22 cellular contexts compared by ENCODE assay signal in genomic region chr1:15145327-15145726, GRCh38. TPM values are rescaled to one million over a fixed set of nuclear protein-coding genes. Genes with fewer than 3 reads are reported as not detected.
A peak's percentile ranks its signal among the peaks of the same experiment; 100 is the strongest.
DNase-seq lines count a peak whose midpoint lies in the region; ATAC-seq, FAIRE-seq and TF ChIP-seq lines count a peak whose summit lies in the region.
"Had no signal": no experiment of that assay in that cellular context is flagged by ENCODE, and none has a peak within 500 bp of the region (broad histone marks: within the 10 kb centered on the region; RNA-seq: fewer than 3 reads in every experiment).

No MANE protein-coding gene starts in this region.

- intact Hi-C loops in K562 (cut with micrococcal nuclease), result no loop called here
- intact Hi-C loops in HepG2 (cut with micrococcal nuclease; ENCODE audit: unreplicated experiment), result no loop called here
- intact Hi-C loops in pancreas (cut with DNase I), result loop anchor here in 2 of 3 donors (10.0 kb wide), 2 partner anchors 129 to 289 kb away; partner anchors contain the start of gene CTRC (in 1 of the 2)
- intact Hi-C loops in OCI-LY7 (cut with micrococcal nuclease; ENCODE audit: unreplicated experiment), result no loop called here

- H3K27ac ChIP-seq in K562 (ENCODE audit: extremely low read depth, low read depth, low read length) (no peak overlapping the region), HepG2 (ENCODE audit: extremely low read length, insufficient read depth, low read length) (peak overlapping the region; percentile 62), pancreas (peak overlapping the region; percentile 8 to 65 (median 49)), OCI-LY7 (ENCODE audit: low read depth, low read length, poor library complexity, severe bottlenecking) (no peak overlapping the region)

- no peaks in the 10 kb centered on the region for H3K9me1 ChIP-seq in K562 (ENCODE audit: control insufficient read depth, insufficient read depth, low read length)

- BruUV-seq in K562 (replicated peaks; lab: Mats Ljungman, UMichigan) (no TSS peak), HepG2 (replicated peaks; lab: Mats Ljungman, UMichigan) (no TSS peak), OCI-LY7 (replicated peaks; lab: Mats Ljungman, UMichigan) (no TSS peak)

- H3K36me3 ChIP-seq in K562 (ENCODE audit: control insufficient read depth, insufficient read depth, low read length) (no peaks in the 10 kb centered on the region), HepG2 (replicated peaks in 1 of 2; ENCODE audit: control insufficient read depth in 1 of 2, insufficient read depth in 2 of 2, low read length in 2 of 2) (peaks cover 2 to 5% of the 10 kb centered on the region in 2 experiments; a peak in 1 of 5 replicates), pancreas (no peaks in the 10 kb centered on the region), OCI-LY7 (ENCODE audit: insufficient read depth, low read length) (no peaks in the 10 kb centered on the region)
- H3K36me3 ChIP-seq: BE2C had no signal

- TF ChIP-seq CTCF in K562 (IDR thresholded peaks at IDR 0.05 in 2 of 3, conservative IDR thresholded peaks at IDR 0.05 in 1 of 3; ENCODE audit: insufficient read depth in 2 of 3, low read depth in 1 of 3, low read length in 3 of 3), result no peak
- TF ChIP-seq CTCF in HepG2 (CRISPR knock-in tag; IDR thresholded peaks at IDR 0.05), result no peak
- no peak for TF ChIP-seq CTCF in pancreas (IDR thresholded peaks at IDR 0.05)
- TF ChIP-seq CTCF in OCI-LY7 (conservative IDR thresholded peaks at IDR 0.05; ENCODE audit: low read length), result no peak

- TF ChIP-seq RAD21 in K562 (CRISPR knock-in tag; conservative IDR thresholded peaks at IDR 0.05 in 1 of 2, IDR thresholded peaks at IDR 0.05 in 1 of 2) (no peak), HepG2 (CRISPR knock-in tag; IDR thresholded peaks at IDR 0.05) (no peak)

- no peak overlapping the region for H2AFZ ChIP-seq in K562 (ENCODE audit: low read depth, low read length)
- H2AFZ ChIP-seq in HepG2 (ENCODE audit: low read length), result no peak overlapping the region
- H2AFZ ChIP-seq in OCI-LY7 (ENCODE audit: low read length), result no peak overlapping the region
- H2AFZ ChIP-seq: GM23338 had no signal

- no peak overlapping the region for H3K4me3 ChIP-seq in K562
- H3K4me3 ChIP-seq in HepG2 (replicated peaks in 1 of 3; ENCODE audit: insufficient read depth in 1 of 3, low read depth in 2 of 3, low read length in 3 of 3), result no peak overlapping the region; a peak in 1 of 6 replicates
- no peak overlapping the region for H3K4me3 ChIP-seq in pancreas
- no peak overlapping the region for H3K4me3 ChIP-seq in OCI-LY7 (ENCODE audit: low read depth, low read length, poor library complexity, severe bottlenecking)
- H3K4me3 ChIP-seq: GM23338 had no signal

- TF ChIP-seq POLR2A in K562 (conservative IDR thresholded peaks at IDR 0.05) (no peak), HepG2 (IDR thresholded peaks at IDR 0.05; ENCODE audit: insufficient read depth in 1 of 2, low read depth in 2 of 2, low read length in 2 of 2) (no peak)

- no peaks in the 10 kb centered on the region for H3K9me3 ChIP-seq in K562 (replicated peaks; ENCODE audit: control insufficient read depth, insufficient read depth, low read depth, low read length)
- H3K9me3 ChIP-seq in HepG2 (ENCODE audit: low read length), result no peaks in the 10 kb centered on the region
- H3K9me3 ChIP-seq in pancreas, result no peaks in the 10 kb centered on the region
- H3K9me3 ChIP-seq in OCI-LY7 (ENCODE audit: low read length), result no peaks in the 10 kb centered on the region
- H3K9me3 ChIP-seq: BE2C had no signal

- no peaks in the 10 kb centered on the region for H4K20me1 ChIP-seq in K562 (replicated peaks; ENCODE audit: control insufficient read depth, insufficient read depth, low read length)
- no peaks in the 10 kb centered on the region for H4K20me1 ChIP-seq in HepG2 (ENCODE audit: insufficient read depth, low read length)
- no peaks in the 10 kb centered on the region for H4K20me1 ChIP-seq in OCI-LY7 (ENCODE audit: insufficient read depth, low read length)

- H3K27me3 ChIP-seq in K562 (ENCODE audit: control insufficient read depth in 2 of 2, insufficient read depth in 2 of 2, low read length in 2 of 2), result peaks cover 33 to 59% of the 10 kb centered on the region in 2 experiments
- no peaks in the 10 kb centered on the region for H3K27me3 ChIP-seq in HepG2 (ENCODE audit: control insufficient read depth in 1 of 2, insufficient read depth in 2 of 2, low read length in 2 of 2)
- no peaks in the 10 kb centered on the region for H3K27me3 ChIP-seq in pancreas
- H3K27me3 ChIP-seq: BE2C had no signal

- 0% methylated on average over 2 of the region's 2 CpGs for WGBS in K562 (ENCODE audit: insufficient coverage, low coverage, missing lambda C conversion rate)
- 8% methylated on average over 2 of the region's 2 CpGs for WGBS in HepG2 (ENCODE audit: low lambda C conversion rate)
- WGBS in pancreas, 2 donors, result 21 to 31% methylated on average over 2 of the region's 2 CpGs

- TF ChIP-seq EP300 in K562 (IDR thresholded peaks at IDR 0.05; ENCODE audit: low read length) (no peak), HepG2 (IDR thresholded peaks at IDR 0.05; ENCODE audit: low read depth in 2 of 2, low read length in 2 of 2) (peak; percentile 91 to 95), HepG2 (CRISPR knock-in tag; IDR thresholded peaks at IDR 0.05; ENCODE audit: borderline replicate concordance) (peak; percentile 79)

- POLR2A ChIA-PET in K562 (lab: Yijun Ruan, JAX) (interaction anchor here (0.6 kb wide), 2 partner anchors 10 to 26 kb away, joined by 3 read pairs; no protein-coding TSS in a partner anchor), HepG2 (lab: Yijun Ruan, JAX) (no interaction called here), OCI-LY7 (lab: Charles Lee) (no interaction called here)

- DNase-seq in K562 (ENCODE audit: extremely low read depth in 1 of 4, low spot score in 3 of 4) (no peak), HepG2 (ENCODE audit: low spot score) (peak; percentile 92), pancreas (no peak), foreskin melanocyte (no peak), activated gamma-delta T cell (lab: John Stamatoyannopoulos, UW) (no peak), OCI-LY7 (ENCODE audit: low spot score) (no peak)
- DNase-seq: ACHN; BE2C; C1 segment of cervical spinal cord; CD4-positive, CD25-positive, alpha-beta regulatory T cell; CD8-positive, alpha-beta memory T cell; COR-L47; HCEC 1CT; IMR-90 had no signal

- FAIRE-seq in K562 (lab: Jason Lieb, UNC), result no peak
- peak; percentile 96 for FAIRE-seq in HepG2 (lab: Jason Lieb, UNC)
- FAIRE-seq in pancreas (lab: Jason Lieb, UNC), result no peak
- FAIRE-seq: A204.1, D721Med, G401.6, GM12892, GM18507, H54 had no signal

- ATAC-seq in K562 (no peak), HepG2 (peak; percentile 90), pancreas (peak in 2 of 4 donors; percentile 5 to 21), GM21367 (IDR thresholded peaks at IDR 0.05; ENCODE audit: unreplicated experiment) (no peak)
- ATAC-seq: GM23338 had no signal

- H3K9ac ChIP-seq in K562 (ENCODE audit: insufficient read depth in 1 of 2, low read depth in 2 of 2, low read length in 2 of 2) (no peak overlapping the region), HepG2 (ENCODE audit: insufficient read depth, low read depth, low read length) (peak overlapping the region; percentile 41; the same call in 1 of the 2 replicates)

- H3K79me2 ChIP-seq in K562 (ENCODE audit: control insufficient read depth, insufficient read depth, low read length), result no peaks in the 10 kb centered on the region
- peaks cover 8% of the 10 kb centered on the region for H3K79me2 ChIP-seq in HepG2 (ENCODE audit: insufficient read depth, low read length)
- H3K79me2 ChIP-seq in OCI-LY7 (ENCODE audit: insufficient read depth, low read depth, low read length), result no peaks in the 10 kb centered on the region

- H3K4me1 ChIP-seq in K562 (replicated peaks in 1 of 2; ENCODE audit: control insufficient read depth in 2 of 2, insufficient read depth in 2 of 2, low read length in 2 of 2) (no peaks in the 10 kb centered on the region; a peak in 1 of 5 replicates), HepG2 (ENCODE audit: insufficient read depth, low read length) (peaks cover 78% of the 10 kb centered on the region), pancreas (peaks cover 34 to 71% (median 39%) of the 10 kb centered on the region in 3 donors), OCI-LY7 (ENCODE audit: insufficient read depth, low read length, poor library complexity, severe bottlenecking) (no peaks in the 10 kb centered on the region)

- CTCF ChIA-PET in K562 (lab: Yijun Ruan, JAX; ENCODE audit: low intra/inter-chr PET ratio), result no interaction called here
- CTCF ChIA-PET in HepG2 (lab: Yijun Ruan, JAX; ENCODE audit: low intra/inter-chr PET ratio, low total read pairs), result no interaction called here
- CTCF ChIA-PET in OCI-LY7 (lab: Charles Lee; ENCODE audit: unreplicated experiment), result no interaction called here

- in situ Hi-C loops in K562 (cut with MboI), result no loop called here
- in situ Hi-C loops in HepG2 (cut with HindIII; ENCODE audit: extremely low pct_ligation_motif_present, low pct_unique_long_range_greater_than_20kb), result no loop called here

- no peak overlapping the region for H3K4me2 ChIP-seq in K562 (ENCODE audit: insufficient read depth, low read length)
- peak overlapping the region; percentile 61 for H3K4me2 ChIP-seq in HepG2 (ENCODE audit: low read depth, low read length)
- no peak overlapping the region for H3K4me2 ChIP-seq in OCI-LY7 (ENCODE audit: low read length)
- H3K4me2 ChIP-seq: GM23338 had no signal

- no peaks in the 10 kb centered on the region for H3K9me2 ChIP-seq in OCI-LY7 (ENCODE audit: insufficient read depth, low read length)

RNA-seq across cellular contexts. Expression of gene TMEM51, which starts 8.2 kb away (rescaled TPM):
- total RNA-seq in K562 (2011; cell fraction: chromatin; rRNA removed; ENCODE audit: low replicate concordance), result not detected in 2 replicates
- total RNA-seq in K562 (2011; cell fraction: nucleolus; rRNA removed), result 0.50 and 0.53 TPM in 2 replicates
- 0.37 TPM in 1 of 2 replicates, not detected in the other for total RNA-seq in K562 (2011; cell fraction: nucleoplasm; rRNA removed)
- 0.95 and 1.1 TPM in 2 replicates for total RNA-seq in K562 (2014; rRNA removed)
- 0.16 and 0.55 TPM in 2 replicates for total RNA-seq in K562 (2014; rRNA removed; fragmentation: Illumina TruSeq; extraction: Trizol)
- total RNA-seq in K562 (2015; rRNA removed; fragmentation: Illumina TruSeq; extraction: Trizol), result 0.58 and 0.64 TPM in 2 replicates
- 0.80 and 1.0 TPM in 2 replicates for total RNA-seq in K562 (2021)
- polyA plus RNA-seq in K562 (2011; rRNA removed), result 0.13 and 0.49 TPM in 2 replicates
- 0.33 and 0.47 TPM in 2 replicates for polyA plus RNA-seq in K562 (2011; cell fraction: cytosol; rRNA removed)
- 0.21 and 0.34 TPM in 2 replicates for polyA plus RNA-seq in K562 (2011; cell fraction: nucleus; rRNA removed)
- polyA plus RNA-seq in K562 (2012), result 1.5 and 1.7 TPM in 2 replicates
- polyA plus RNA-seq in K562 (2014; fragmentation: Illumina TruSeq; extraction: Trizol), result 0.88 and 0.94 TPM in 2 replicates
- polyA plus RNA-seq in K562 (2014; fragmentation: Nextera tagmentation; extraction: Ambion mirVana), result under 1 TPM; 0.06 to 0.07 TPM
- 0.62 and 1.4 TPM in 2 replicates for polyA plus RNA-seq in K562 (2014; rRNA removed)
- polyA minus RNA-seq in K562 (2011; rRNA and poly(A)+ RNA removed), result 0.15 TPM in 1 of 2 replicates, not detected in the other
- polyA minus RNA-seq in K562 (2011; cell fraction: cytosol; rRNA and poly(A)+ RNA removed), result 0.73 TPM in 1 of 2 replicates, not detected in the other
- polyA minus RNA-seq in K562 (2011; cell fraction: nucleus; rRNA and poly(A)+ RNA removed), result 0.44 TPM in 1 of 2 replicates, not detected in the other
- total RNA-seq in HepG2 (2016; rRNA removed; fragmentation: Illumina TruSeq; extraction: Trizol), result 6.3 and 12.2 TPM in 2 replicates
- 2.6 and 2.8 TPM in 2 replicates for total RNA-seq in HepG2 (2016; cell fraction: cytosol; rRNA removed; fragmentation: Illumina TruSeq; extraction: Trizol; ENCODE audit: low read depth)
- 7.0 and 9.8 TPM in 2 replicates for total RNA-seq in HepG2 (2016; cell fraction: insoluble cytoplasmic fraction; rRNA removed; fragmentation: Illumina TruSeq; extraction: Trizol)
- total RNA-seq in HepG2 (2016; cell fraction: membrane; rRNA removed; fragmentation: Illumina TruSeq; extraction: Trizol), result 5.3 and 6.5 TPM in 2 replicates
- 9.7 and 11.5 TPM in 2 replicates for total RNA-seq in HepG2 (2016; cell fraction: nucleus; rRNA removed; fragmentation: Illumina TruSeq; extraction: Trizol)
- polyA plus RNA-seq in HepG2 (2011; rRNA removed), result 18.5 and 22.3 TPM in 2 replicates
- 20.1 and 23.4 TPM in 2 replicates for polyA plus RNA-seq in HepG2 (2011; cell fraction: cytosol; rRNA removed)
- 14.3 and 18.6 TPM in 2 replicates for polyA plus RNA-seq in HepG2 (2011; cell fraction: nucleus; rRNA removed)
- 8.0 and 11.2 TPM in 2 replicates for polyA plus RNA-seq in HepG2 (2012)
- polyA plus RNA-seq in HepG2 (2016; cell fraction: cytosol; fragmentation: Illumina TruSeq; extraction: Trizol; ENCODE audit: low read depth), result 1.9 and 2.3 TPM in 2 replicates
- polyA plus RNA-seq in HepG2 (2016; cell fraction: insoluble cytoplasmic fraction; fragmentation: Illumina TruSeq; extraction: Trizol; ENCODE audit: low read depth), result 8.4 and 8.6 TPM in 2 replicates
- 3.7 and 4.9 TPM in 2 replicates for polyA plus RNA-seq in HepG2 (2016; cell fraction: membrane; fragmentation: Illumina TruSeq; extraction: Trizol; ENCODE audit: low read depth)
- 23.6 and 23.8 TPM in 2 replicates for polyA plus RNA-seq in HepG2 (2016; cell fraction: nucleus; fragmentation: Illumina TruSeq; extraction: Trizol; ENCODE audit: insufficient read depth, low read depth)
- 3.2 and 18.3 TPM in 2 replicates for polyA minus RNA-seq in HepG2 (2011; rRNA and poly(A)+ RNA removed; ENCODE audit: low replicate concordance)
- polyA minus RNA-seq in HepG2 (2011; cell fraction: cytosol; rRNA and poly(A)+ RNA removed), result 8.7 and 9.4 TPM in 2 replicates
- 8.6 and 9.4 TPM in 2 replicates for polyA minus RNA-seq in HepG2 (2011; cell fraction: nucleus; rRNA and poly(A)+ RNA removed)
- 10 to 100 TPM; 18.4 to 42.1 (median 25.6) TPM for total RNA-seq in pancreas
- polyA plus RNA-seq in pancreas, result 10 to 100 TPM; 18.2 to 28.2 TPM
- total RNA-seq in OCI-LY7 (2014; rRNA removed; shearing (Covaris generic)), result not detected in 2 replicates
- not detected in 2 replicates for total RNA-seq in OCI-LY7 (2022)
- total RNA-seq: CD4-positive, CD25-positive, alpha-beta regulatory T cell had no signal
- polyA plus RNA-seq: CD4-positive, CD25-positive, alpha-beta regulatory T cell; CD8-positive, alpha-beta memory T cell had no signal

Comparison
In these comparisons a context has a peak if more than half of its experiments do, and no peak if none do; other contexts are left out.
1. H3K27ac ChIP-seq: peak in HepG2 (single experiment) and pancreas (4 of 4); none in K562 (single experiment) and OCI-LY7 (single experiment).
2. intact Hi-C loops: an anchor here in pancreas (10.0 kb wide); none called in K562, HepG2 and OCI-LY7.
3. Of the 241 proteins assayed by ChIP-seq in both HepG2 and K562: peak only in HepG2: ATF2, BCL6, DPF2, ELF1, EP300, ERF and 55 more; only in K562: none; in both: CEBPB; in neither: 172; mixed calls (peak in some experiments, not most) for 7.